In the genomic region with DNA sequence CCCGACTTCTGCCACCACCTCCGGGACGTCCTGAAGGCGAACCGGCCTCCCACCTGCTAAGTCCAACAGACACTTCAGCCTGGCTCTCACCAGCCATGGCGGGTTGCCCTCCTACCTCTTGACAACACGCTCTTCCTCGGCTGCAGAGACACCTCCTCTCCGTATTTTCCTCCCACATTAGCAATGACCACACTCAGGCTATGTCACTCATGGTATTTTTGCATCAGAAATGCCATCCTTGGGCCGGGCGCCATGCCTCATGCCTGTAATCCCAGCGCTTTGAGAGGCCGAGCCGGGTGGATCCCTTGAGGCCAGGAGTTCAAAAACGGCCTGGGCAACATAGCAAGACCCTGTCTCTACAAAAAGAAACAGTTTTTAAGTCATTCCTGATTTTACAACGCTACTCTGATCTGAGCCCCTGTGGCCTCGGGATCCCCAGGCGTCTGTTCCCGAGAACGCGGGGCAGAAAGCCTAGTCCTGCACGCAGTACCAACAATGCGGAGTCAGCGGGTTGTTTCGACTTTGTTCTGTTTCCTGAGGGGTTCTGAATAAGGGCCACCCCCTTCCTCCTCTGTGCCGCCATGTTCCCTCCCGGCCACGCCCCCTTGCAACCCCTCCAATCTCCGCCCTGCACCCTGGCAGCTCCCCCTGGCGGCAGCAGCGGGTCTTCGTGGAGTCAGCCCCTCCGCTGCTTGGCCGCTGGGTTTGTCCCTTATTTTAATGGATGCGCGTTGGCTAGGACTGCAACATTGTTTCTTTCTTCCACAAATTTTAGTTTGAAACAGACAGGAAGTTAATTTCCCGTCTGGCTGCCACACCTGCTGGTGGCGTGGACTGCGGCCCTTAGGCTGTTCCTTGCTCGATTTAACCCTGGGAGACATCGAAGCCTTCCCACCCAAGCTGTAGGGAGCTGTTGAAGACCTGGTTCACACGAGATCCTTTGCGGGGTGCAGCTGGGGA, we compare ENCODE assay signal across 8 cellular contexts. TPM values are rescaled to one million over a fixed set of nuclear protein-coding genes. Genes with fewer than 3 reads are reported as not detected.
DNase-seq lines count a peak whose midpoint lies in the region; ATAC-seq and TF ChIP-seq lines count a peak whose summit lies in the region.

No MANE protein-coding gene starts in this region.

- peak overlapping the region; percentile 91 for H3K9ac ChIP-seq in SK-N-MC (ENCODE audit: insufficient read length)

- H3K27me3 ChIP-seq in psoas muscle (ENCODE audit: insufficient read depth in 3 of 3, low read length in 2 of 3): no peaks in the 10 kb centered on the region

- H3K9me3 ChIP-seq in SK-N-MC (ENCODE audit: low read depth, low read length) (no peaks in the 10 kb centered on the region), psoas muscle (no peaks in the 10 kb centered on the region)

- no peaks in the 10 kb centered on the region for H3K36me3 ChIP-seq in SK-N-MC (ENCODE audit: insufficient read depth, low read length)
- peaks cover 0 to 9% of the 10 kb centered on the region in 2 donors for H3K36me3 ChIP-seq in psoas muscle (ENCODE audit: insufficient read depth in 1 of 2, low read depth in 1 of 2)

- peak overlapping the region; percentile 92 for H3K27ac Mint-ChIP-seq in activated naive CD4-positive, alpha-beta T cell treated with anti-CD3 and anti-CD28 coated beads for 36 hours

- H3K36me3 Mint-ChIP-seq in activated naive CD4-positive, alpha-beta T cell treated with anti-CD3 and anti-CD28 coated beads for 36 hours (ENCODE audit: low read depth): peaks cover 1% of the 10 kb centered on the region

- H3K9me3 Mint-ChIP-seq in activated naive CD4-positive, alpha-beta T cell treated with anti-CD3 and anti-CD28 coated beads for 36 hours: no peaks in the 10 kb centered on the region

- intact Hi-C loops in activated naive CD4-positive, alpha-beta T cell treated with anti-CD3 and anti-CD28 coated beads for 36 hours (cut with micrococcal nuclease): loop anchor here (1.0 to 10.0 kb wide), 3 partner anchors 9 to 355 kb away; partner anchors contain the start of gene ZFAND2A
- intact Hi-C loops in Right ventricle myocardium superior (cut with DNase I) (loop anchor here (5.0 kb wide), 1 partner anchor 257 kb away; no protein-coding TSS in a partner anchor), psoas muscle (cut with DNase I) (loop anchor here in 1 of 2 donors (10.0 kb wide), 1 partner anchor 175 kb away; no protein-coding TSS in a partner anchor)

- H3K27me3 Mint-ChIP-seq in activated naive CD4-positive, alpha-beta T cell treated with anti-CD3 and anti-CD28 coated beads for 36 hours (ENCODE audit: low read depth): no peaks in the 10 kb centered on the region

- H3K27ac ChIP-seq in SK-N-MC (peak overlapping the region; percentile 83), psoas muscle (no peak overlapping the region)

- H3K4me3 ChIP-seq in SK-N-MC (peak overlapping the region; percentile 82), psoas muscle (peak overlapping the region; percentile 58)

- CTCF ChIA-PET in activated naive CD4-positive, alpha-beta T cell treated with anti-CD3 and anti-CD28 coated beads for 36 hours (lab: Charles Lee): interaction anchor here (0.6 to 2.7 kb wide), 9 partner anchors 9 to 259 kb away, joined by 3 to 19 read pairs (median 4); no protein-coding TSS in a partner anchor

- ATAC-seq in HG03280 (IDR thresholded peaks at IDR 0.05; ENCODE audit: unreplicated experiment): peak; percentile 78
- peak; percentile 91 for ATAC-seq in Right ventricle myocardium superior (ENCODE audit: poor library complexity)
- ATAC-seq in psoas muscle: peak; percentile 81 to 92 (median 88)

- H3K4me1 Mint-ChIP-seq in activated naive CD4-positive, alpha-beta T cell treated with anti-CD3 and anti-CD28 coated beads for 36 hours (ENCODE audit: low read depth): peaks cover 13% of the 10 kb centered on the region

- TF ChIP-seq CTCF in psoas muscle (IDR thresholded peaks at IDR 0.05): peak; percentile 68

- H3K4me3 Mint-ChIP-seq in activated naive CD4-positive, alpha-beta T cell treated with anti-CD3 and anti-CD28 coated beads for 36 hours: peak overlapping the region; percentile 88

- DNase-seq in DMS53 (lab: John Stamatoyannopoulos, UW): peak; percentile 38
- DNase-seq in DMS53 treated with DMSO at 0.1 percent for 48 hours (lab: John Stamatoyannopoulos, UW; ENCODE audit: unreplicated experiment): no peak
- no peak for DNase-seq in SK-N-MC (ENCODE audit: low read depth, low spot score)
- DNase-seq in activated naive CD4-positive, alpha-beta T cell treated with anti-CD3 and anti-CD28 coated beads for 36 hours: peak; percentile 99
- DNase-seq in Right ventricle myocardium superior: peak; percentile 91
- peak; percentile 77 to 85 for DNase-seq in psoas muscle
- peak; percentile 74 for DNase-seq in ureter (ENCODE audit: low spot score)

- H3K4me1 ChIP-seq in psoas muscle: peaks cover 4% of the 10 kb centered on the region

- 42 to 48% (median 44%) methylated on average over 43 of the region's 43 CpGs for WGBS in psoas muscle, 3 donors

RNA-seq across cellular contexts. Expression of gene ZFAND2A, which starts 9.7 kb away (rescaled TPM):
- total RNA-seq in activated naive CD4-positive, alpha-beta T cell treated with anti-CD3 and anti-CD28 coated beads for 36 hours: 10 to 100 TPM; 19.1 to 20.7 TPM
- total RNA-seq in Right ventricle myocardium superior (6.0 TPM), psoas muscle (10 to 100 TPM in 1 of 4 donors, 1 to 10 TPM in 3; 5.7 to 18.4 (median 8.9) TPM), ureter (16.6 TPM)
- polyA plus RNA-seq in psoas muscle: 10 to 100 TPM; 27.4 to 61.1 (median 57.2) TPM

Comparison
In these comparisons a context has a peak if more than half of its experiments do, and no peak if none do; other contexts are left out.
1. DNase-seq: peak in DMS53 (single experiment), activated naive CD4-positive, alpha-beta T cell treated with anti-CD3 and anti-CD28 coated beads for 36 hours (single experiment), Right ventricle myocardium superior (single experiment), psoas muscle (2 of 2) and ureter (single experiment); none in DMS53 treated with DMSO at 0.1 percent for 48 hours (single experiment) and SK-N-MC (single experiment).
2. Peak in every context shown above with its lines, with median percentiles within 50 percentile points of each other: ATAC-seq.